In genomic region chr9:81686614-81687520, GRCh38 we compare ENCODE assay signal across 9 cellular contexts. TPM values are rescaled to one million over a fixed set of nuclear protein-coding genes. Genes with fewer than 3 reads are reported as not detected.
DNase-seq lines count a peak whose midpoint lies in the region; ATAC-seq and TF ChIP-seq lines count a peak whose summit lies in the region.
"Had no signal": no experiment of that assay in that cellular context is flagged by ENCODE, and none has a peak within 500 bp of the region (broad histone marks: within the 10 kb centered on the region; RNA-seq: fewer than 3 reads in every experiment).

No MANE protein-coding gene starts in this region.

- no peak overlapping the region for H3K4me3 Mint-ChIP-seq in MCF 10A (ENCODE audit: unreplicated experiment)
- H3K4me3 Mint-ChIP-seq: CD4-positive, alpha-beta T cell had no signal

- BruUV-seq in MCF 10A (replicated peaks; lab: Mats Ljungman, UMichigan) = no TSS peak

- DNase-seq in NOMO-1 treated with DMSO at 0.1 percent for 48 hours (lab: John Stamatoyannopoulos, UW; ENCODE audit: unreplicated experiment) = peak; percentile 27
- DNase-seq in NOMO-1 treated with dmso at 0.1 percent for 144 hours (lab: John Stamatoyannopoulos, UW; ENCODE audit: unreplicated experiment) = no peak
- DNase-seq in Jurkat, Clone E6-1 (ENCODE audit: low read depth, low spot score) = peak; percentile 60
- DNase-seq in MCF 10A (ENCODE audit: unreplicated experiment) = peak; percentile 92
- peak in 49 of 51 donors; percentile 22 to 86 (median 64) for DNase-seq in hypothalamus (lab: John Stamatoyannopoulos, UW)
- peak; percentile 92 for DNase-seq in posterior vena cava (ENCODE audit: low spot score)

- H3K4me3 ChIP-seq in Jurkat, Clone E6-1 (ENCODE audit: low read length) = peak overlapping the region; percentile 55

- no peaks in the 10 kb centered on the region for H3K27me3 Mint-ChIP-seq in MCF 10A (ENCODE audit: insufficient read depth, unreplicated experiment)

- POLR2A ChIA-PET in MCF 10A (lab: Yijun Ruan, JAX) = interaction anchor here (0.7 to 1.7 kb wide), 10 partner anchors 21 to 1509 kb away, joined by 3 to 7 read pairs (median 3); no protein-coding TSS in a partner anchor

- ATAC-seq in GM21423 (IDR thresholded peaks at IDR 0.05; ENCODE audit: unreplicated experiment) = no peak

- peaks cover 17% of the 10 kb centered on the region for H3K36me3 Mint-ChIP-seq in MCF 10A (ENCODE audit: insufficient read depth, unreplicated experiment)

- intact Hi-C loops in MCF 10A (cut with micrococcal nuclease) (loop anchor here (1.0 to 10.0 kb wide), 9 partner anchors 100 to 1402 kb away; no protein-coding TSS in a partner anchor), posterior vena cava (cut with DNase I) (loop anchor here in 1 of 2 donors (10.0 kb wide), 1 partner anchor 158 kb away; no protein-coding TSS in a partner anchor)

- peak overlapping the region; percentile 89 for H3K27ac Mint-ChIP-seq in MCF 10A (ENCODE audit: low read depth, unreplicated experiment)
- H3K27ac Mint-ChIP-seq: CD4-positive, alpha-beta T cell had no signal

- peak; percentile 74 for TF ChIP-seq CTCF in MCF 10A (IDR thresholded peaks at IDR 0.05; ENCODE audit: unreplicated experiment)

- H3K4me1 Mint-ChIP-seq in MCF 10A (ENCODE audit: insufficient read depth, unreplicated experiment) = peaks cover 8% of the 10 kb centered on the region

- H3K9me3 Mint-ChIP-seq in MCF 10A (ENCODE audit: unreplicated experiment) = no peaks in the 10 kb centered on the region
- H3K9me3 Mint-ChIP-seq: CD4-positive, alpha-beta T cell had no signal

- CTCF ChIA-PET in MCF 10A (lab: Yijun Ruan, JAX) = interaction anchor here (0.5 to 2.5 kb wide), 28 partner anchors 9 to 1085 kb away, joined by 3 to 12 read pairs (median 3); no protein-coding TSS in a partner anchor

TF ChIP-seq in PFSK-1, 5 proteins besides CTCF, POLR2A, EP300 and RAD21:
- TF ChIP-seq TAF1 (IDR thresholded peaks at IDR 0.05; ENCODE audit: borderline replicate concordance, insufficient read depth, low read length) (0 out of 2 replicates have a peak, but pooled peaks have one; percentile 12), POLR2AphosphoS5 (IDR thresholded peaks at IDR 0.05; ENCODE audit: low read depth, low read length) (no peak), REST (IDR thresholded peaks at IDR 0.05; ENCODE audit: insufficient read depth in 1 of 2, low read depth in 2 of 2, low read length in 2 of 2) (no peak), FOXP2 (optimal IDR thresholded peaks at IDR 0.05; ENCODE audit: borderline replicate concordance, extremely low read depth, extremely low read length, insufficient read depth) (no peak)

RNA-seq across cellular contexts. Expression of gene TLE1, which starts 2.5 kb away (rescaled TPM):
- polyA plus RNA-seq in Jurkat, Clone E6-1 (2012; ENCODE audit: insufficient read depth, insufficient read length) = 32.4 TPM
- 66.3 TPM for polyA plus RNA-seq in PFSK-1 (2012; ENCODE audit: insufficient read length, low read depth)
- total RNA-seq in MCF 10A (2022) (21.9 and 26.8 TPM in 2 replicates), posterior vena cava (10 to 100 TPM; 21.8 to 30.9 TPM)
